ENCODE assay signal across 23 cellular contexts in the genomic region with DNA sequence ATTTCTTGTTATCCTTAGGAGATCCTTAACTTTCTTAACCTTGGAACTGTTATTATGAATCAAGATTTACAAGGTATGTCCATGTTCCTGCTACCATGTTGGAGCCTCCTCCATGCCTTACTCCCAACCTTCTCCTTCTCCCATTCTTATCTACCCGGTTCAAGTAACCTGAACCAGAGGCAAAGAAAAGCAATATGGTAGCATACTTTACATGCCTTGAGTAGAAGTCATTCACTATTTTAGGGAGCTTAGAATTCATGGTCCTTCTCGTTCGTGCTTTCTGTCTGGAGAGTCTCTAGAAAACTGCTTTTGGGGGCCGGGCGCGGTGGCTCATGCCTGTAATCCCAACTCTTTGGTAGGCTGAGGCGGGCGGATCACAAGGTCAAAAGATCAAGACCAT. TPM values are rescaled to one million over a fixed set of nuclear protein-coding genes. Genes with fewer than 3 reads are reported as not detected.
DNase-seq lines count a peak whose midpoint lies in the region; ATAC-seq and TF ChIP-seq lines count a peak whose summit lies in the region.
"Had no signal": no experiment of that assay in that cellular context is flagged by ENCODE, and none has a peak within 500 bp of the region (broad histone marks: within the 10 kb centered on the region; RNA-seq: fewer than 3 reads in every experiment).

No MANE protein-coding gene starts in this region.

- H3K36me3 ChIP-seq in BLaER1, result peaks cover 26% of the 10 kb centered on the region
- peaks cover 52% of the 10 kb centered on the region for H3K36me3 ChIP-seq in DND-41 (ENCODE audit: insufficient read depth, low read length)
- H3K36me3 ChIP-seq: Peyer's patch had no signal

- no peak overlapping the region for H2AFZ ChIP-seq in DND-41 (ENCODE audit: low read depth, low read length)
- H2AFZ ChIP-seq: GM23338 had no signal

- no peaks in the 10 kb centered on the region for H3K9me3 Mint-ChIP-seq in activated T-helper 1 cell treated with anti-CD3 and anti-CD28 coated beads, Interleukin-12 subunit alpha, Interleukin-12 subunit beta, Interleukin-2, Interleukin-4 antibody, amounts not matched to agents 30 ng/mL and 10 ng/mL and 1 ng/mL, durations not matched to agents 14 hours and 24 hours and 36 hours
- H3K9me3 Mint-ChIP-seq: GM23338 had no signal

- TF ChIP-seq CTCF in DND-41 (IDR thresholded peaks at IDR 0.05; ENCODE audit: borderline replicate concordance, extremely low read depth, low read length, poor library complexity, severe bottlenecking), result no peak

- peaks cover 91% of the 10 kb centered on the region for H3K79me2 ChIP-seq in DND-41 (ENCODE audit: insufficient read depth, low read length)

- no peak overlapping the region for H3K4me3 Mint-ChIP-seq in activated T-helper 1 cell treated with anti-CD3 and anti-CD28 coated beads, Interleukin-12 subunit alpha, Interleukin-12 subunit beta, Interleukin-2, Interleukin-4 antibody, amounts not matched to agents 30 ng/mL and 10 ng/mL and 1 ng/mL, durations not matched to agents 14 hours and 24 hours and 36 hours
- H3K4me3 Mint-ChIP-seq: GM23338 had no signal

- peak overlapping the region; percentile 44 for H3K27ac Mint-ChIP-seq in activated T-helper 1 cell treated with anti-CD3 and anti-CD28 coated beads, Interleukin-12 subunit alpha, Interleukin-12 subunit beta, Interleukin-2, Interleukin-4 antibody, amounts not matched to agents 30 ng/mL and 10 ng/mL and 1 ng/mL, durations not matched to agents 14 hours and 24 hours and 36 hours
- H3K27ac Mint-ChIP-seq: GM23338 had no signal

- H3K4me1 Mint-ChIP-seq in activated T-helper 1 cell treated with anti-CD3 and anti-CD28 coated beads, Interleukin-12 subunit alpha, Interleukin-12 subunit beta, Interleukin-2, Interleukin-4 antibody, amounts not matched to agents 30 ng/mL and 10 ng/mL and 1 ng/mL, durations not matched to agents 14 hours and 24 hours and 36 hours (ENCODE audit: low read depth), result peaks cover 74% of the 10 kb centered on the region

- no peaks in the 10 kb centered on the region for H3K9me3 ChIP-seq in BLaER1
- H3K9me3 ChIP-seq in DND-41 (ENCODE audit: insufficient read depth, low read length, severe bottlenecking), result no peaks in the 10 kb centered on the region
- H3K9me3 ChIP-seq: Peyer's patch, SJSA1 had no signal

- H3K36me3 Mint-ChIP-seq in activated T-helper 1 cell treated with anti-CD3 and anti-CD28 coated beads, Interleukin-12 subunit alpha, Interleukin-12 subunit beta, Interleukin-2, Interleukin-4 antibody, amounts not matched to agents 30 ng/mL and 10 ng/mL and 1 ng/mL, durations not matched to agents 14 hours and 24 hours and 36 hours (ENCODE audit: low read depth), result peaks cover 37% of the 10 kb centered on the region

- no peak overlapping the region for H3K4me3 ChIP-seq in BLaER1
- no peak overlapping the region for H3K4me3 ChIP-seq in DND-41 (ENCODE audit: low read depth in 1 of 2, low read length in 2 of 2)
- H3K4me3 ChIP-seq: GM12878, GM23338, Peyer's patch, SJSA1 had no signal

- H3K4me1 ChIP-seq in BLaER1 (peaks cover 95% of the 10 kb centered on the region), DND-41 (ENCODE audit: insufficient read depth, low read length) (peaks cover 99% of the 10 kb centered on the region)
- H3K4me1 ChIP-seq: SJSA1 had no signal

- intact Hi-C loops in activated T-helper 1 cell treated with anti-CD3 and anti-CD28 coated beads, Interleukin-12 subunit alpha, Interleukin-12 subunit beta, Interleukin-2, Interleukin-4 antibody, amounts not matched to agents 30 ng/mL and 10 ng/mL and 1 ng/mL, durations not matched to agents 14 hours and 24 hours and 36 hours (cut with micrococcal nuclease), result no loop called here

- ATAC-seq in DND-41 (ENCODE audit: insufficient read depth, low read depth), result no peak
- no peak for ATAC-seq in HG03175 (IDR thresholded peaks at IDR 0.05; ENCODE audit: unreplicated experiment)
- no peak for ATAC-seq in GM21447 (IDR thresholded peaks at IDR 0.05; ENCODE audit: unreplicated experiment)
- no peak for ATAC-seq in SK-N-SH treated with all-trans-retinoic acid at 6 μM for 48 hours
- ATAC-seq: GM12878, GM23338 had no signal

- DNase-seq in DND-41, result no peak
- no peak for DNase-seq in activated T-helper 1 cell treated with anti-CD3 and anti-CD28 coated beads, Interleukin-12 subunit alpha, Interleukin-12 subunit beta, Interleukin-2, Interleukin-4 antibody, amounts not matched to agents 30 ng/mL and 10 ng/mL and 1 ng/mL, durations not matched to agents 14 hours and 24 hours and 36 hours (ENCODE audit: low spot score)
- peak; percentile 65 for DNase-seq in myocyte (ENCODE audit: low read depth)
- no peak for DNase-seq in activated naive CD4-positive, alpha-beta T cell treated with anti-CD3 and anti-CD28 coated beads, Interleukin-2, amount 50 U/mL, for 16 hours
- DNase-seq: AML-193, COR-L47, DMS79, HCEC 1CT, MV-4-11, NCI-H1694, NCI-H2081 treated with DMSO at 0.1 percent for 48 hours, NCI-H2171 treated with DMSO at 0.1 percent for 48 hours, NCI-H524 treated with DMSO at 0.1 percent for 48 hours, Peyer's patch had no signal

- H3K9ac ChIP-seq in BLaER1, result no peak overlapping the region
- H3K9ac ChIP-seq in DND-41 (ENCODE audit: low read depth, low read length), result no peak overlapping the region
- H3K9ac ChIP-seq: KMS-11 had no signal

- peak overlapping the region; percentile 94 for H3K27ac ChIP-seq in BLaER1
- peak overlapping the region; percentile 63 for H3K27ac ChIP-seq in DND-41 (ENCODE audit: low read length)
- H3K27ac ChIP-seq: KMS-11, Peyer's patch, SJSA1 had no signal

- H4K20me1 ChIP-seq in BLaER1, result 0 out of 2 replicates have a peak, but pooled peaks cover 5% of the 10 kb centered on the region
- H4K20me1 ChIP-seq in DND-41 (ENCODE audit: insufficient read depth, low read length), result no peaks in the 10 kb centered on the region; the same call in 1 of the 2 replicates

- H3K27me3 Mint-ChIP-seq in activated T-helper 1 cell treated with anti-CD3 and anti-CD28 coated beads, Interleukin-12 subunit alpha, Interleukin-12 subunit beta, Interleukin-2, Interleukin-4 antibody, amounts not matched to agents 30 ng/mL and 10 ng/mL and 1 ng/mL, durations not matched to agents 14 hours and 24 hours and 36 hours (ENCODE audit: insufficient read depth), result no peaks in the 10 kb centered on the region

- H3K27me3 ChIP-seq in BLaER1 (no peaks in the 10 kb centered on the region), DND-41 (ENCODE audit: insufficient read depth, low read length, poor library complexity) (no peaks in the 10 kb centered on the region)
- H3K27me3 ChIP-seq: Peyer's patch, SJSA1 had no signal

- H3K4me2 ChIP-seq in BLaER1 (peak overlapping the region; percentile 97), DND-41 (ENCODE audit: insufficient read depth, low read length) (no peak overlapping the region; the same call in 1 of the 2 replicates)
- H3K4me2 ChIP-seq: GM23338, KMS-11 had no signal

TF ChIP-seq in SK-N-SH treated with all-trans-retinoic acid at 6 μM for 48 hours, 23 proteins besides CTCF, POLR2A, EP300 and RAD21:
- TF ChIP-seq, protein P1, sequence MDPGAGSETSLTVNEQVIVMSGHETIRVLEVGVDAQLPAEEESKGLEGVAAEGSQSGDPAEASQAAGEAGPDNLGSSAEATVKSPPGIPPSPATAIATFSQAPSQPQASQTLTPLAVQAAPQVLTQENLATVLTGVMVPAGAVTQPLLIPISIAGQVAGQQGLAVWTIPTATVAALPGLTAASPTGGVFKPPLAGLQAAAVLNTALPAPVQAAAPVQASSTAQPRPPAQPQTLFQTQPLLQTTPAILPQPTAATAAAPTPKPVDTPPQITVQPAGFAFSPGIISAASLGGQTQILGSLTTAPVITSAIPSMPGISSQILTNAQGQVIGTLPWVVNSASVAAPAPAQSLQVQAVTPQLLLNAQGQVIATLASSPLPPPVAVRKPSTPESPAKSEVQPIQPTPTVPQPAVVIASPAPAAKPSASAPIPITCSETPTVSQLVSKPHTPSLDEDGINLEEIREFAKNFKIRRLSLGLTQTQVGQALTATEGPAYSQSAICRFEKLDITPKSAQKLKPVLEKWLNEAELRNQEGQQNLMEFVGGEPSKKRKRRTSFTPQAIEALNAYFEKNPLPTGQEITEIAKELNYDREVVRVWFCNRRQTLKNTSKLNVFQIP (CRISPR knock-in tag; IDR thresholded peaks at IDR 0.05; ENCODE audit: borderline replicate concordance, low read depth), result no peak
- no peak for TF ChIP-seq SNAI2 (CRISPR knock-in tag; IDR thresholded peaks at IDR 0.05)
TF ChIP-seq in SK-N-SH treated with all-trans-retinoic acid at 6 μM for 48 hours: peak in this region for 0.

RNA-seq across cellular contexts. Expression of a gene that starts 37.7 kb away (rescaled TPM):
- total RNA-seq in activated T-helper 1 cell treated with anti-CD3 and anti-CD28 coated beads, Interleukin-12 subunit alpha, Interleukin-12 subunit beta, Interleukin-2, Interleukin-4 antibody, amounts not matched to agents 30 ng/mL and 10 ng/mL and 1 ng/mL, durations not matched to agents 14 hours and 24 hours and 36 hours, result 0.20 and 0.26 TPM in 2 replicates
- 1.7 and 3.5 TPM in 2 replicates for total RNA-seq in myocyte
- polyA plus RNA-seq in myocyte (2012), result 1.3 TPM
- total RNA-seq: HT1080 had no signal
